Comparison of ENCODE assay signal across 8 cellular contexts in genomic region chr6:129490551-129491245, GRCh38.
DNase-seq lines count a peak whose midpoint lies in the region; ATAC-seq and TF ChIP-seq lines count a peak whose summit lies in the region.

No MANE protein-coding gene starts in this region.

- ATAC-seq in GM21619 (IDR thresholded peaks at IDR 0.05; ENCODE audit: unreplicated experiment): peak; percentile 86
- peak; percentile 83 to 87 for ATAC-seq in activated CD4-positive, CD25-positive, alpha-beta regulatory T cell treated with anti-CD3 and anti-CD28 coated beads, Interleukin-2, amount 50 U/mL, for 24 hours
- peak; percentile 90 for ATAC-seq in stimulated activated memory B cell treated with anti-CD40 and anti-IgM and Interleukin-4, amounts not matched to agents 10 μg/mL and 1 μg/mL and 100 μg/mL, for 72 hours

- H3K27me3 Mint-ChIP-seq in stimulated activated memory B cell treated with anti-CD40 and anti-IgM and Interleukin-4, amounts not matched to agents 10 μg/mL and 1 μg/mL and 100 μg/mL, for 72 hours: no peaks in the 10 kb centered on the region

- no peak overlapping the region for H4K8ac ChIP-seq in mesendoderm (ENCODE audit: low read depth, low read length)

- no peaks in the 10 kb centered on the region for H3K79me1 ChIP-seq in mesendoderm (ENCODE audit: low read length)

- H3K27me3 ChIP-seq in mesendoderm (ENCODE audit: insufficient read depth, low read length, poor library complexity): no peaks in the 10 kb centered on the region

- H3K4me3 ChIP-seq in Jurkat, Clone E6-1 (ENCODE audit: low read length): peak overlapping the region; percentile 30
- H3K4me3 ChIP-seq in coronary artery: peak overlapping the region; percentile 51
- no peak overlapping the region for H3K4me3 ChIP-seq in mesendoderm (ENCODE audit: low read length)

- H3K4me2 ChIP-seq in mesendoderm (ENCODE audit: low read length): no peak overlapping the region

- H2AK5ac ChIP-seq in mesendoderm (ENCODE audit: low read length): no peak overlapping the region

- no peak overlapping the region for H3K18ac ChIP-seq in mesendoderm (ENCODE audit: low read length)

- H3K79me2 ChIP-seq in mesendoderm (ENCODE audit: control insufficient read depth, insufficient read depth, low read length): no peaks in the 10 kb centered on the region

- H3K36me3 Mint-ChIP-seq in stimulated activated memory B cell treated with anti-CD40 and anti-IgM and Interleukin-4, amounts not matched to agents 10 μg/mL and 1 μg/mL and 100 μg/mL, for 72 hours: no peaks in the 10 kb centered on the region

- H4K5ac ChIP-seq in mesendoderm (ENCODE audit: low read length): no peak overlapping the region

- peaks cover 26% of the 10 kb centered on the region for H3K4me1 Mint-ChIP-seq in stimulated activated memory B cell treated with anti-CD40 and anti-IgM and Interleukin-4, amounts not matched to agents 10 μg/mL and 1 μg/mL and 100 μg/mL, for 72 hours

- H3K9ac ChIP-seq in mesendoderm (ENCODE audit: low read length): no peak overlapping the region

- no peaks in the 10 kb centered on the region for H3K36me3 ChIP-seq in mesendoderm (ENCODE audit: control insufficient read depth, insufficient read depth, low read length)

- no peaks in the 10 kb centered on the region for H3K4me1 ChIP-seq in mesendoderm (ENCODE audit: control insufficient read depth, low read depth, low read length)

- no CpG with 5 or more reads among the region's 9 CpGs for WGBS in mesendoderm (ENCODE audit: extremely low coverage, insufficient coverage, low lambda C conversion rate)

- no peak overlapping the region for H3K4ac ChIP-seq in mesendoderm (ENCODE audit: low read depth, low read length)

- no peak overlapping the region for H3K56ac ChIP-seq in mesendoderm (ENCODE audit: low read length)

- H2BK120ac ChIP-seq in mesendoderm (ENCODE audit: low read depth, low read length): no peak overlapping the region

- H3K27ac Mint-ChIP-seq in stimulated activated memory B cell treated with anti-CD40 and anti-IgM and Interleukin-4, amounts not matched to agents 10 μg/mL and 1 μg/mL and 100 μg/mL, for 72 hours: peak overlapping the region; percentile 97

- no peak for TF ChIP-seq CTCF in coronary artery (IDR thresholded peaks at IDR 0.05)

- H3K23ac ChIP-seq in mesendoderm (ENCODE audit: low read length): no peak overlapping the region

- DNase-seq in Daoy (ENCODE audit: low read depth): peak; percentile 92
- DNase-seq in Jurkat, Clone E6-1 (ENCODE audit: low read depth, low spot score): peak; percentile 82
- no peak for DNase-seq in coronary artery (ENCODE audit: low spot score)
- peak; percentile 73 for DNase-seq in mesendoderm
- no peak for DNase-seq in DMS79 (lab: John Stamatoyannopoulos, UW)

- peak overlapping the region; percentile 57 for H2BK15ac ChIP-seq in mesendoderm (replicated peaks; ENCODE audit: low read depth)

- H3K27ac ChIP-seq in coronary artery (peak overlapping the region; percentile 77 to 89), mesendoderm (ENCODE audit: low read depth, low read length) (no peak overlapping the region)

- H3K4me3 Mint-ChIP-seq in stimulated activated memory B cell treated with anti-CD40 and anti-IgM and Interleukin-4, amounts not matched to agents 10 μg/mL and 1 μg/mL and 100 μg/mL, for 72 hours: peak overlapping the region; percentile 79

- no peaks in the 10 kb centered on the region for H3K9me3 Mint-ChIP-seq in stimulated activated memory B cell treated with anti-CD40 and anti-IgM and Interleukin-4, amounts not matched to agents 10 μg/mL and 1 μg/mL and 100 μg/mL, for 72 hours

- H2BK5ac ChIP-seq in mesendoderm (ENCODE audit: low read length): no peak overlapping the region

Comparison
In these comparisons a context has a peak if more than half of its experiments do, and no peak if none do; other contexts are left out.
1. DNase-seq: peak in Daoy (single experiment), Jurkat, Clone E6-1 (single experiment) and mesendoderm (single experiment); none in coronary artery (single experiment) and DMS79 (single experiment).
2. Peak in every context shown above with its lines, with median percentiles within 50 percentile points of each other: ATAC-seq.